1 cellular context compared by ENCODE assay signal in the genomic region with DNA sequence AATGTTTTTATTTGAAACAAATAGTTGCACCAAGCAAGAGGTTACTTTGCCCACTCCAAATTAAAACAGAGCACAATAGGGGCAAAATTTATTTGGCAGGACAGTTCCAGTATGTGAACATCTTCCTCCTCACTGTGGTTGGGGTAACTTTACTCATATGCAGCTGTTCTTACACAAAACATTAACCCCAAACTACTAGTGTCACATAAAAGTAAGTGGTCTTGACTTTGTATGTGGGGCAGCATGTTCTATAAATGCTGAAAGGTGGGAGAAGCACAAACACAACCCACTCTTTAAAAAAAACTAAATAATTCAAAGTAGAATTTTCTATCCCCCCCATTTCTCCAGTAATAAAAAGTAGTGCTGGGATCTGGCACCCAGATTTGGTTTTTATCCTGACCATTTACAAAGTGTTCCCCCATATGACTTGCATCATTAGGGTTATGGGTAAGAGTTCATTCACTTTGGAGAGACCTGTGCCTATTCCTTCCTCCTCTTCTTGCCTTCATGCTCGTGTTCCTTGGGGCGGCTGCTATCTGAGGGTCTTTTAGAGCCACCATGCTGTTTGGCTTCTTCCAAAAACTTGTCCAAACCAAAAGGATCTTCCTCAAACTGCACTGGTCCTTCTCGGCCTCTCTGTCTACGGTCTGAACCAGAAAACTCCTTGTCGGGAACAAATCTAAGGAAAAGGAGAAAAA.
TF ChIP-seq lines count a peak whose summit lies in the region.

No MANE protein-coding gene starts in this region.

TF ChIP-seq in endothelial cell of umbilical vein, 7 proteins besides CTCF, POLR2A, EP300 and RAD21:
- TF ChIP-seq EZH2 (IDR thresholded peaks at IDR 0.05; ENCODE audit: borderline replicate concordance, low read depth, low read length, severe bottlenecking) (no peak), GATA2 (IDR thresholded peaks at IDR 0.05; ENCODE audit: insufficient read depth, insufficient read length, low read depth, low read length) (no peak), MYC (IDR thresholded peaks at IDR 0.05; ENCODE audit: low read depth, low read length) (no peak), POLR2AphosphoS5 (IDR thresholded peaks at IDR 0.05; ENCODE audit: insufficient read depth, low read depth, low read length) (no peak), FOS (IDR thresholded peaks at IDR 0.05; ENCODE audit: borderline replicate concordance, insufficient read depth, low read length) (no peak), JUN (IDR thresholded peaks at IDR 0.05; ENCODE audit: borderline replicate concordance, insufficient read depth, insufficient read length, low read depth) (no peak)
- TF ChIP-seq, protein P1, sequence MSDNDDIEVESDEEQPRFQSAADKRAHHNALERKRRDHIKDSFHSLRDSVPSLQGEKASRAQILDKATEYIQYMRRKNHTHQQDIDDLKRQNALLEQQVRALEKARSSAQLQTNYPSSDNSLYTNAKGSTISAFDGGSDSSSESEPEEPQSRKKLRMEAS (IDR thresholded peaks at IDR 0.05; ENCODE audit: insufficient read depth, insufficient read length): no peak
